8 cellular contexts compared by ENCODE assay signal in the genomic region with DNA sequence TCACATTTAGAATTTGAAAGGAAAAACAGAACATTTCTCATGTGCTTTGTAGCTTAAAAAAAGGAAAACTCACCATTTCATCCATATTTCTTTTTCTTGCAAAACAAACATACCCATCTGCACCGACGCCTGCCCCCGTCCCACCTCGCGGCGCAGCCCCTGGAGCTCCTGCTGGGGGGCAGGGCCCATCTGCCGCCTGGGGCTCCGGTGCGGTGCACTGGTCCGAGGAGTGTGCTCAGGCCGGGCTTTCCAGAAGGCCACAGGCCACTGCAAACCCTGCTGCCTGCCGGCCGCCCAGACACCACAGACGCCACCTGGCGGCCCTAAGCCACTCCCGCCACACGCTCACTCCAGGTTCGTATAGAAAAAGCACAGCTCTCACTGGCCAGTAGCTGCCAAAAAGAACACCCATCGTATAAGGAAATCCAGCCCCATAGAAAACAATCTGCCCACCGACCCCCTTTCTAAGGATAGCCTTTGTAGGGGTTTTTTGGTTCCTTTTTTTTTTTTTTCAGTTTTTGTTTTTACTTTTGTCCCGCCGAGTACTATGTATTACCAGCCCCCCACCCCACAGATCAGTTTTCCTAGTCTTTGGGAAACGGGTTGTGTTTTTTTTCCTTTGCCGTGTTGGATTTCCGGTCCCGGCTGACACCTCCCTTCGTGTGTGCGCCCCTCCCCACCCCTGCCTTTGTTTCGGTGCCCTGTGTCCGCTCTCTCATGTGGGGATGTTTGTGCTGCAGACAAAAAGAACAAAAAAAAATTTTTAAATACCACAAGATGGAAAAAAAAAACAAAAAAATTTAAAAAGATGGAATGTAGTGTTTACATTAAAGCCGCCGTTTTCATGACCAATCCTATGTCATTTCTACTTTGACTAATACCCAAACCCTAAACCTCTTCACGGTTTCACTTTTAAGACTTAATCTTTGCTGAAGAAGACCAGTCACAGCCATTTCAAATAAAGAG.
DNase-seq lines count a peak whose midpoint lies in the region; ATAC-seq, FAIRE-seq and TF ChIP-seq lines count a peak whose summit lies in the region.

No MANE protein-coding gene starts in this region.

- H3K36me3 Mint-ChIP-seq in nephron progenitor cell (ENCODE audit: low read depth), result peaks cover 14% of the 10 kb centered on the region

- FAIRE-seq in RCC 7860 (lab: Jason Lieb, UNC), result peak; percentile 2

- H3K4me1 Mint-ChIP-seq in nephron progenitor cell, result peaks cover 56% of the 10 kb centered on the region

- peak overlapping the region; percentile 89 for H3K27ac Mint-ChIP-seq in nephron progenitor cell

- H3K4me1 ChIP-seq in stomach smooth muscle (ENCODE audit: control insufficient read depth, insufficient read depth, low read length), result peaks cover 7% of the 10 kb centered on the region

- H3K4me3 ChIP-seq in foreskin fibroblast (ENCODE audit: low read depth in 1 of 2, low read length in 2 of 2) (peak overlapping the region; percentile 47 to 57), stomach smooth muscle (ENCODE audit: low read length in 2 of 2) (peak overlapping the region; percentile 71 to 72)

- peak overlapping the region; percentile 78 for H3K4me3 Mint-ChIP-seq in nephron progenitor cell

- DNase-seq in RCC 7860 (ENCODE audit: low spot score) (peak; percentile 77), activated gamma-delta T cell (lab: John Stamatoyannopoulos, UW) (peak; percentile 23), foreskin fibroblast (peak; percentile 81 to 92), nephron progenitor cell (peak; percentile 84)

- H3K9ac ChIP-seq in stomach smooth muscle (ENCODE audit: low read length in 2 of 2), result peak overlapping the region; percentile 72 to 81

- H3K9me3 Mint-ChIP-seq in nephron progenitor cell, result no peaks in the 10 kb centered on the region

- no peaks in the 10 kb centered on the region for H3K27me3 ChIP-seq in stomach smooth muscle (ENCODE audit: control insufficient read depth in 1 of 2, insufficient read depth in 2 of 2, low read length in 2 of 2)

- ATAC-seq in GM19351 (IDR thresholded peaks at IDR 0.05; ENCODE audit: unreplicated experiment), result peak; percentile 91
- ATAC-seq in HG03460 (IDR thresholded peaks at IDR 0.05; ENCODE audit: unreplicated experiment), result peak; percentile 92

- TF ChIP-seq CTCF in C4-2B (conservative IDR thresholded peaks at IDR 0.05), result peak; percentile 95
- TF ChIP-seq CTCF in foreskin fibroblast (IDR thresholded peaks at IDR 0.05; ENCODE audit: low read depth, low read length), result peak; percentile 92
- TF ChIP-seq CTCF in nephron progenitor cell (IDR thresholded peaks at IDR 0.05), result peak; percentile 82

- peak overlapping the region; percentile 36 for H3K27ac ChIP-seq in C4-2B
- peak overlapping the region; percentile 67 for H3K27ac ChIP-seq in stomach smooth muscle (ENCODE audit: low read length)

- H3K27me3 Mint-ChIP-seq in nephron progenitor cell (ENCODE audit: low read depth, poor library complexity), result peaks cover 5% of the 10 kb centered on the region

- no peaks in the 10 kb centered on the region for H3K9me3 ChIP-seq in stomach smooth muscle (ENCODE audit: control insufficient read depth in 2 of 2, low read length in 2 of 2)

- H3K36me3 ChIP-seq in stomach smooth muscle (ENCODE audit: control insufficient read depth in 2 of 2, insufficient read depth in 2 of 2, low read length in 2 of 2), result no peaks in the 10 kb centered on the region

Comparison
In these comparisons a context has a peak if more than half of its experiments do, and no peak if none do; other contexts are left out.
1. Peak in every context shown above with its lines: DNase-seq, ATAC-seq, H3K4me3 ChIP-seq and H3K27ac ChIP-seq.
2. DNase-seq: peak in every context shown above with its lines; median percentile 86 in foreskin fibroblast; 84 in nephron progenitor cell; 77 in RCC 7860; 23 in activated gamma-delta T cell.